ENCODE assay signal across 1 cellular context in the genomic region with DNA sequence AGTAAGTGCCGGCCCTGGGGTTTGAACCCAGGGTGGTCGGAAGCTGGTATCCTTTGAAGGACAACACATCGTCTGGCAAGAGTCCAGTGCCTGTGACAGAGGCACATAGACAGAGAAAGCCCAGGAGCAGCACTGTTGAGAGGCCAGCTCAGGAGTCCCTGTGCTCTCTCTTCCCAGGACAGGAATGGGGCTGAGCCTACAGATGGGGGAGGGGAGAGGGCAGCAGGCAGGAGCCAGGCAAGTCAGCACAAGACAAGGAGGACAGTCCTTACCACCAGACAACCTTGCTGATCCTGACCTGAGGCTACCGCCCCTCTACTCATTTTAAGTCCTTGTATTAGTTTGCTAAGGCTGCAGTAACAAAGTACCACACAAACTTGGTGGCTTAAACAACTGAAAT.
TF ChIP-seq lines count a peak whose summit lies in the region.

No MANE protein-coding gene starts in this region.

TF ChIP-seq in H1, 55 proteins besides CTCF, POLR2A, EP300 and RAD21:
- no peak for TF ChIP-seq HDAC2 (IDR thresholded peaks at IDR 0.05; ENCODE audit: borderline replicate concordance in 1 of 2, low read depth in 2 of 2, low read length in 2 of 2)
- no peak for TF ChIP-seq SUZ12 (IDR thresholded peaks at IDR 0.05; ENCODE audit: low read length)
- TF ChIP-seq BRCA1 (IDR thresholded peaks at IDR 0.05; ENCODE audit: low read depth, low read length), result no peak
- no peak for TF ChIP-seq ATF3 (IDR thresholded peaks at IDR 0.05; ENCODE audit: insufficient read depth, low read depth, low read length)
TF ChIP-seq in H1: peak in this region for 0.
